Comparison of ENCODE assay signal across 22 cellular contexts in genomic region chr6:45265246-45265645, GRCh38.
DNase-seq lines count a peak whose midpoint lies in the region; ATAC-seq and TF ChIP-seq lines count a peak whose summit lies in the region.
"Had no signal": no experiment of that assay in that cellular context is flagged by ENCODE, and none has a peak within 500 bp of the region (broad histone marks: within the 10 kb centered on the region; RNA-seq: fewer than 3 reads in every experiment).

No MANE protein-coding gene starts in this region.

- H2BK5ac ChIP-seq in IMR-90 (ENCODE audit: low read depth, low read length, poor library complexity, severe bottlenecking) = no peak overlapping the region

- no peak overlapping the region for H4K91ac ChIP-seq in IMR-90 (ENCODE audit: insufficient read depth, low read depth, low read length)

- H2BK15ac ChIP-seq in IMR-90 (ENCODE audit: low read depth, low read length) = no peak overlapping the region

- no peak for TF ChIP-seq POLR2A in IMR-90 (IDR thresholded peaks at IDR 0.05; ENCODE audit: low read depth, low read length)

- H3K27ac Mint-ChIP-seq in T-helper 17 cell = no peak overlapping the region
- no peak overlapping the region for H3K27ac Mint-ChIP-seq in glutamatergic neuron (ENCODE audit: unreplicated experiment)
- H3K27ac Mint-ChIP-seq: CD4-positive, CD25-positive, alpha-beta regulatory T cell; IgD-negative memory B cell had no signal

- no TSS peak for BruUV-seq in IMR-90 (replicated peaks; lab: Mats Ljungman, UMichigan)

- H4K8ac ChIP-seq in IMR-90 (ENCODE audit: low read depth in 2 of 2, low read length in 2 of 2) = no peak overlapping the region

- no peak overlapping the region for H3K23ac ChIP-seq in IMR-90 (ENCODE audit: low read depth, low read length)

- no peaks in the 10 kb centered on the region for H3K27me3 ChIP-seq in IMR-90 (ENCODE audit: control insufficient read depth, insufficient read depth, low read length)
- H3K27me3 ChIP-seq in liver (ENCODE audit: control insufficient read depth in 4 of 4, insufficient read depth in 4 of 4, low read length in 3 of 4) = no peaks in the 10 kb centered on the region
- H3K27me3 ChIP-seq: BE2C, Peyer's patch, SJSA1 had no signal

- no peak overlapping the region for H2BK20ac ChIP-seq in IMR-90 (ENCODE audit: low read depth, low read length)

- H3K9me3 Mint-ChIP-seq in glutamatergic neuron (ENCODE audit: unreplicated experiment) = no peaks in the 10 kb centered on the region
- H3K9me3 Mint-ChIP-seq: IgD-negative memory B cell had no signal

- no peak overlapping the region for H2BK120ac ChIP-seq in IMR-90 (ENCODE audit: low read depth, low read length)

- H3K36me3 ChIP-seq in IMR-90 (ENCODE audit: control insufficient read depth, insufficient read depth, low read length) = no peaks in the 10 kb centered on the region
- H3K36me3 ChIP-seq in liver (ENCODE audit: control insufficient read depth in 4 of 4, insufficient read depth in 3 of 4, low read depth in 1 of 4, low read length in 3 of 4) = no peaks in the 10 kb centered on the region
- H3K36me3 ChIP-seq: BE2C, Peyer's patch, SJSA1 had no signal

- no peak overlapping the region for H3K4ac ChIP-seq in IMR-90 (ENCODE audit: low read depth, low read length)

- H3K4me3 Mint-ChIP-seq in T-helper 17 cell = no peak overlapping the region
- no peak overlapping the region for H3K4me3 Mint-ChIP-seq in glutamatergic neuron (ENCODE audit: unreplicated experiment)
- H3K4me3 Mint-ChIP-seq: CD4-positive, CD25-positive, alpha-beta regulatory T cell; IgD-negative memory B cell had no signal

- POLR2A ChIA-PET in IMR-90 (lab: Charles Lee; ENCODE audit: unreplicated experiment) = no interaction called here

- no peak overlapping the region for H3K56ac ChIP-seq in IMR-90 (ENCODE audit: extremely low read depth, insufficient read depth, low read length)

- no peak overlapping the region for H3K18ac ChIP-seq in IMR-90 (ENCODE audit: low read depth, low read length)

- H3K27ac ChIP-seq in 22Rv1 (peak overlapping the region; percentile 1; the same call in 1 of the 2 replicates), IMR-90 (ENCODE audit: insufficient read depth, low read length) (no peak overlapping the region), liver (ENCODE audit: low read depth in 1 of 2, low read length in 2 of 2) (no peak overlapping the region)
- H3K27ac ChIP-seq: HL-60, Peyer's patch, SJSA1 had no signal

- no peak; the same call in 1 of the 2 replicates for ATAC-seq in IMR-90 (ENCODE audit: low read depth)
- no peak for ATAC-seq in T-helper 17 cell
- no peak for ATAC-seq in GM21825 (IDR thresholded peaks at IDR 0.05; ENCODE audit: unreplicated experiment)

- peaks cover 3% of the 10 kb centered on the region for H3K4me1 Mint-ChIP-seq in T-helper 17 cell
- no peaks in the 10 kb centered on the region for H3K4me1 Mint-ChIP-seq in glutamatergic neuron (ENCODE audit: low read depth, unreplicated experiment)
- H3K4me1 Mint-ChIP-seq: IgD-negative memory B cell had no signal

- peak; percentile 41 for DNase-seq in IMR-90
- peak; percentile 66 for DNase-seq in fibroblast of pulmonary artery (ENCODE audit: low read depth)
- no peak for DNase-seq in T-helper 17 cell
- no peak for DNase-seq in glutamatergic neuron
- DNase-seq in activated T-cell treated with anti-CD3 and anti-CD28 coated beads, Interleukin-2, amount 50 U/mL, for 48 hours = no peak
- DNase-seq: BE2C; CD4-positive, CD25-positive, alpha-beta regulatory T cell; DMS53; EL; Karpas-422; MM.1S; NCI-H1105; NCI-H2081; NCI-H2171 treated with DMSO at 0.1 percent for 48 hours; NCI-H446 treated with DMSO at 0.1 percent for 48 hours; Peyer's patch had no signal

- no peak overlapping the region for H2AFZ ChIP-seq in IMR-90 (replicated peaks; ENCODE audit: low read length, poor library complexity)

- no peak overlapping the region for H2AK9ac ChIP-seq in IMR-90 (replicated peaks; ENCODE audit: low read depth, low read length, poor library complexity)

- H3K4me3 ChIP-seq in IMR-90 (ENCODE audit: insufficient read depth, low read depth, low read length) (no peak overlapping the region), fibroblast of pulmonary artery (replicated peaks; ENCODE audit: low read depth, low read length) (no peak overlapping the region), liver (ENCODE audit: low read depth in 1 of 3, low read length in 3 of 3) (no peak overlapping the region)
- H3K4me3 ChIP-seq: Peyer's patch, SJSA1 had no signal

- TF ChIP-seq CTCF in 22Rv1 (IDR thresholded peaks at IDR 0.05) = no peak
- no peak for TF ChIP-seq CTCF in IMR-90 (conservative IDR thresholded peaks at IDR 0.05; ENCODE audit: low read depth, low read length)
- no peak for TF ChIP-seq CTCF in fibroblast of pulmonary artery (IDR thresholded peaks at IDR 0.05; ENCODE audit: low read length, missing control alignments)
- no peak for TF ChIP-seq CTCF in liver (IDR thresholded peaks at IDR 0.05; ENCODE audit: low read depth, low read length, missing input control)
- no peak for TF ChIP-seq CTCF in glutamatergic neuron (IDR thresholded peaks at IDR 0.05; ENCODE audit: partially characterized antibody, unreplicated experiment)

- WGBS in IMR-90 (ENCODE audit: extremely low coverage in 2 of 2, insufficient read length in 1 of 2), 2 experiments = no CpG with 5 or more reads among the region's 2 CpGs
- WGBS in liver = 34% methylated on average over 2 of the region's 2 CpGs

- H3K14ac ChIP-seq in IMR-90 (replicated peaks; ENCODE audit: low read depth, low read length) = no peak overlapping the region

- dilution Hi-C loops in IMR-90 (cut with HindIII; ENCODE audit: low sequenced_read_pairs, unreplicated experiment) = no loop called here

- CTCF ChIA-PET in IMR-90 (lab: Yijun Ruan, JAX) = no interaction called here

- H2AK5ac ChIP-seq in IMR-90 (ENCODE audit: low read depth, low read length) = no peak overlapping the region

- H3K36me3 Mint-ChIP-seq in T-helper 17 cell (ENCODE audit: low read depth) (peaks cover 3% of the 10 kb centered on the region), glutamatergic neuron (ENCODE audit: unreplicated experiment) (no peaks in the 10 kb centered on the region)

- in situ Hi-C loops in IMR-90 (cut with MboI; ENCODE audit: low sequenced_read_pairs) = no loop called here

- no peak overlapping the region for H3K9ac ChIP-seq in IMR-90 (ENCODE audit: low read depth, low read length)
- no peak overlapping the region for H3K9ac ChIP-seq in liver (ENCODE audit: low read depth in 1 of 2, low read length in 2 of 2)

- H3K9me3 ChIP-seq in IMR-90 (ENCODE audit: control insufficient read depth, insufficient read depth, low read length) (no peaks in the 10 kb centered on the region), liver (ENCODE audit: control insufficient read depth in 4 of 4, low read length in 3 of 4) (no peaks in the 10 kb centered on the region), T-helper 17 cell (ENCODE audit: control insufficient read depth, low read length, poor library complexity, severe bottlenecking) (no peaks in the 10 kb centered on the region)
- H3K9me3 ChIP-seq: BE2C, Peyer's patch, SJSA1 had no signal

- H3K9me1 ChIP-seq in IMR-90 (ENCODE audit: insufficient read depth, low read length) = no peaks in the 10 kb centered on the region

- H3K4me1 ChIP-seq in IMR-90 (ENCODE audit: control insufficient read depth, insufficient read depth, low read length) (no peaks in the 10 kb centered on the region), liver (ENCODE audit: control insufficient read depth in 4 of 4, insufficient read depth in 4 of 4, low read length in 3 of 4) (peaks cover 0 to 6% (median 4%) of the 10 kb centered on the region in 4 donors)
- H3K4me1 ChIP-seq: BE2C, Peyer's patch, SJSA1 had no signal

- no peak overlapping the region for H3K4me2 ChIP-seq in IMR-90 (ENCODE audit: low read depth, low read length)

- H3K79me1 ChIP-seq in IMR-90 (ENCODE audit: low read depth in 1 of 2, low read length in 2 of 2) = no peaks in the 10 kb centered on the region; a peak in 2 of 4 replicates

- intact Hi-C loops in IMR-90 (cut with micrococcal nuclease) = no loop called here

- TF ChIP-seq RAD21 in IMR-90 (IDR thresholded peaks at IDR 0.05; ENCODE audit: low read length) (no peak), liver (IDR thresholded peaks at IDR 0.05) (peak in 1 of 2 donors; percentile 9)

- H3K27me3 Mint-ChIP-seq in T-helper 17 cell = no peaks in the 10 kb centered on the region
- no peaks in the 10 kb centered on the region for H3K27me3 Mint-ChIP-seq in glutamatergic neuron (ENCODE audit: unreplicated experiment)
- H3K27me3 Mint-ChIP-seq: CD4-positive, CD25-positive, alpha-beta regulatory T cell; IgD-negative memory B cell had no signal

- H4K20me1 ChIP-seq in IMR-90 (ENCODE audit: insufficient read depth, low read length) = no peaks in the 10 kb centered on the region

- H4K5ac ChIP-seq in IMR-90 (ENCODE audit: low read depth, low read length) = no peak overlapping the region

TF ChIP-seq in IMR-90, 13 proteins besides CTCF, POLR2A, EP300 and RAD21:
- TF ChIP-seq CEBPB (IDR thresholded peaks at IDR 0.05; ENCODE audit: low read depth, low read length) (peak; percentile 29; the same call in 1 of the 2 replicates), RCOR1 (IDR thresholded peaks at IDR 0.05; ENCODE audit: insufficient replicate concordance, low read length) (no peak), MXI1 (IDR thresholded peaks at IDR 0.05; ENCODE audit: borderline replicate concordance, low read depth, low read length) (no peak)
TF ChIP-seq in IMR-90: peak in this region for 1.

TF ChIP-seq in liver, 16 proteins besides CTCF, POLR2A, EP300 and RAD21:
- peak; percentile 70 to 85 for TF ChIP-seq HNF4A (conservative IDR thresholded peaks at IDR 0.05)
- peak; percentile 40 for TF ChIP-seq HNF4G (IDR thresholded peaks at IDR 0.05)
- no peak for TF ChIP-seq RXRA (IDR thresholded peaks at IDR 0.05)
- TF ChIP-seq FOXA2 (IDR thresholded peaks at IDR 0.05) = peak; percentile 11
- peak; percentile 65 for TF ChIP-seq SP1 (IDR thresholded peaks at IDR 0.05)
- TF ChIP-seq, protein P1, sequence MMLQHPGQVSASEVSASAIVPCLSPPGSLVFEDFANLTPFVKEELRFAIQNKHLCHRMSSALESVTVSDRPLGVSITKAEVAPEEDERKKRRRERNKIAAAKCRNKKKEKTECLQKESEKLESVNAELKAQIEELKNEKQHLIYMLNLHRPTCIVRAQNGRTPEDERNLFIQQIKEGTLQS (IDR thresholded peaks at IDR 0.05) = no peak

Comparison
In these comparisons a context has a peak if more than half of its experiments do, and no peak if none do; other contexts are left out.
1. DNase-seq: peak in IMR-90 (single experiment) and fibroblast of pulmonary artery (single experiment); none in T-helper 17 cell (0 of 3), glutamatergic neuron (single experiment) and activated T-cell treated with anti-CD3 and anti-CD28 coated beads, Interleukin-2, amount 50 U/mL, for 48 hours (0 of 2).